8 cellular contexts compared by ENCODE assay signal in genomic region chrX:107825698-107826285, GRCh38. TPM values are rescaled to one million over a fixed set of nuclear protein-coding genes. Genes with fewer than 3 reads are reported as not detected.
DNase-seq lines count a peak whose midpoint lies in the region; ATAC-seq and TF ChIP-seq lines count a peak whose summit lies in the region.

Gene MID2, plus strand, starts transcription at chrX:107825866. Its CDS starts 561 bp downstream, at chrX:107826427.

- H3K36me3 ChIP-seq in skeletal muscle satellite cell (ENCODE audit: insufficient read depth, low read length) = no peaks in the 10 kb centered on the region

- peaks cover 17% of the 10 kb centered on the region for H3K4me1 ChIP-seq in skeletal muscle satellite cell (ENCODE audit: control insufficient read depth, insufficient read depth, low read length)

- H3K9me3 Mint-ChIP-seq in brain = peaks cover 0 to 3% (median 1%) of the 10 kb centered on the region in 5 experiments

- H3K27me3 ChIP-seq in skeletal muscle satellite cell (ENCODE audit: control insufficient read depth, insufficient read depth, low read length) = no peaks in the 10 kb centered on the region

- DNase-seq in NCI-H82 (lab: John Stamatoyannopoulos, UW) (peak; percentile 28), NCI-H82 treated with DMSO at 0.1 percent for 48 hours (lab: John Stamatoyannopoulos, UW; ENCODE audit: unreplicated experiment) (no peak), T-helper 1 cell (peak; percentile 6 to 45 (median 30))

- no peak for TF ChIP-seq CTCF in brain (conservative IDR thresholded peaks at IDR 0.05)

- peak within 1 kb of the TSS; percentile 83 for H3K9ac ChIP-seq in skeletal muscle satellite cell (ENCODE audit: low read depth, low read length)

- H3K27me3 Mint-ChIP-seq in brain = peaks cover 24% of the 10 kb centered on the region

- H3K4me2 ChIP-seq in skeletal muscle satellite cell (ENCODE audit: low read length) = peak within 1 kb of the TSS; percentile 84

- peak within 1 kb of the TSS in 4 of 5 experiments; percentile 70 to 84 (median 82) for H3K4me3 Mint-ChIP-seq in brain

- H3K27ac Mint-ChIP-seq in brain = peak within 1 kb of the TSS in 2 of 5 experiments; percentile 75 to 80

- peaks cover 2% of the 10 kb centered on the region for H3K9me3 ChIP-seq in iPS-18c (ENCODE audit: control insufficient read depth, insufficient read depth, low read length)
- no peaks in the 10 kb centered on the region for H3K9me3 ChIP-seq in skeletal muscle satellite cell (replicated peaks; ENCODE audit: low read length)

- H3K36me3 Mint-ChIP-seq in brain = no peaks in the 10 kb centered on the region

- H3K4me3 ChIP-seq in iPS-18c (ENCODE audit: insufficient read depth, low read depth, low read length) (peak within 1 kb of the TSS; percentile 63), skeletal muscle satellite cell (ENCODE audit: low read length) (peak within 1 kb of the TSS; percentile 70)

- peak; percentile 27 for ATAC-seq in HG03520 (IDR thresholded peaks at IDR 0.05; ENCODE audit: unreplicated experiment)
- ATAC-seq in HG03025 (IDR thresholded peaks at IDR 0.05; ENCODE audit: low FRiP score, unreplicated experiment) = no peak

- peaks cover 24% of the 10 kb centered on the region for H3K4me1 Mint-ChIP-seq in brain

RNA-seq across cellular contexts. Expression of gene MID2, which starts in this region (rescaled TPM):
- 1.6 TPM for polyA plus RNA-seq in brain (ENCODE audit: insufficient read depth, low read depth, low replicate concordance)
- 10.1 and 10.5 TPM in 2 replicates for total RNA-seq in skeletal muscle satellite cell (2012; rRNA removed)
